17 cellular contexts compared by ENCODE assay signal in the genomic region with DNA sequence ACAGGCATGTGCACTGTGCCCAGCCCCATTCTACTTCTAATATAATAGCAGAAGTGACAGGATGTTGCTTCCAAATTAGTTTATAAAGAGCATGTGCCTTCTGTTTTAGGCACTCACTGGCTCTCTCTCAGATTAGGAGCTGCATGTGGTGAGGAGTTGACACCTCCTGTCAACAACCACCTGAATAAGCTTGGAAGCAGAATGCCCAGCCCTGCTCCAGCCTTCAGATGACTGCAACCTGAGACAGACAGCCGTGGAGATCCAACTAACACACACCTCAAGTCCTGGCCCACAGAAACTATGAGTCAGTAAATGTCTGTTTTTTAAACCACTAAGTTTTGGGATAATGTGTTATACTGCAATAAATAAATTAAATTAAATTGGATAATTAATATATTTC. TPM values are rescaled to one million over a fixed set of nuclear protein-coding genes. Genes with fewer than 3 reads are reported as not detected.
A peak's percentile ranks its signal among the peaks of the same experiment; 100 is the strongest.
DNase-seq lines count a peak whose midpoint lies in the region; ATAC-seq and TF ChIP-seq lines count a peak whose summit lies in the region.
"Had no signal": no experiment of that assay in that cellular context is flagged by ENCODE, and none has a peak within 500 bp of the region (broad histone marks: within the 10 kb centered on the region; RNA-seq: fewer than 3 reads in every experiment).

No MANE protein-coding gene starts in this region.

- no peak overlapping the region for H3K9ac ChIP-seq in GM23248

- H3K36me3 ChIP-seq in GM23248 (ENCODE audit: low read depth) (no peaks in the 10 kb centered on the region), Peyer's patch (no peaks in the 10 kb centered on the region)
- H3K36me3 ChIP-seq: ascending aorta, ovary had no signal

- H4K20me1 ChIP-seq in GM23248 (ENCODE audit: insufficient read depth): no peaks in the 10 kb centered on the region

- H3K4me2 ChIP-seq in GM23248 (ENCODE audit: unreplicated experiment): no peak overlapping the region

- H3K4me1 ChIP-seq in GM23248 (ENCODE audit: insufficient read depth): peaks cover 38% of the 10 kb centered on the region
- H3K4me1 ChIP-seq in Peyer's patch: peaks cover 0 to 23% (median 0%) of the 10 kb centered on the region in 4 donors

- TF ChIP-seq POLR2A in Peyer's patch (IDR thresholded peaks at IDR 0.05): no peak

- WGBS in GM23248 (ENCODE audit: low coverage in 1 of 2, low lambda C conversion rate in 2 of 2, missing lambda C conversion rate in 2 of 2), 2 experiments: 45 to 56% methylated on average over 1 of the region's 1 CpG

- ATAC-seq in GM21515 (IDR thresholded peaks at IDR 0.05; ENCODE audit: unreplicated experiment) (no peak), GM18502 (IDR thresholded peaks at IDR 0.05; ENCODE audit: poor library complexity, unreplicated experiment) (no peak)

- in situ Hi-C loops in GM23248 (cut with MboI): no loop called here

- H3K9me3 ChIP-seq in GM23248 (ENCODE audit: low read depth) (no peaks in the 10 kb centered on the region), Peyer's patch (no peaks in the 10 kb centered on the region)
- H3K9me3 ChIP-seq: ascending aorta, ovary had no signal

- H3K27me3 ChIP-seq in GM23248 (replicated peaks; ENCODE audit: insufficient read depth) (no peaks in the 10 kb centered on the region), Peyer's patch (no peaks in the 10 kb centered on the region)
- H3K27me3 ChIP-seq: ascending aorta, ovary had no signal

- DNase-seq in GM23248 (peak; percentile 31), M059J (ENCODE audit: low read depth) (peak; percentile 55), epithelial cell of prostate (ENCODE audit: low read depth, low spot score) (peak; percentile 93), kidney tubule cell (ENCODE audit: low spot score) (peak; percentile 92), HK-2 (ENCODE audit: unreplicated experiment) (no peak), Peyer's patch (no peak)
- DNase-seq: activated CD4-positive, alpha-beta T cell treated with anti-CD3 and anti-CD28 coated beads for 48 hours; cortex of kidney; KG1; NCI-H1105 treated with DMSO at 0.1 percent for 48 hours; OCI-M1; ovary; stimulated activated naive CD4-positive, alpha-beta T cell; trophoblast cell had no signal

- H3F3A ChIP-seq in GM23248 (ENCODE audit: insufficient read depth): peaks cover 30% of the 10 kb centered on the region

- H3K27ac ChIP-seq in GM23248: no peak overlapping the region
- H3K27ac ChIP-seq in epithelial cell of prostate: peak overlapping the region; percentile 89
- H3K27ac ChIP-seq in Peyer's patch: no peak overlapping the region
- H3K27ac ChIP-seq: ascending aorta, ovary had no signal

- peaks cover 60% of the 10 kb centered on the region for H3K79me2 ChIP-seq in GM23248 (ENCODE audit: insufficient read depth)

- H3K4me3 ChIP-seq in GM23248 (no peak overlapping the region), Peyer's patch (no peak overlapping the region)
- H3K4me3 ChIP-seq: ascending aorta, ovary had no signal

- H2AFZ ChIP-seq in GM23248: no peak overlapping the region

- no peak for TF ChIP-seq CTCF in Peyer's patch (IDR thresholded peaks at IDR 0.05)

- no peaks in the 10 kb centered on the region for H3K9me2 ChIP-seq in GM23248 (ENCODE audit: insufficient read depth)

RNA-seq across cellular contexts. Expression of gene PARD3, which starts 54.5 kb away (rescaled TPM):
- total RNA-seq in GM23248 (2014; rRNA removed; shearing (Covaris generic)): 21.2 and 30.9 TPM in 2 replicates
- polyA plus RNA-seq in GM23248 (2016; fragmentation: Nextera tagmentation; extraction: Ambion mirVana): 6.3 and 7.7 TPM in 2 replicates
- 17.0 and 19.2 TPM in 2 replicates for total RNA-seq in M059J (2014; rRNA removed; shearing (Covaris generic))
- 100 to 1,000 TPM in 1 of 4 donors, 10 to 100 TPM in 3; 39.2 to 124 (median 48.0) TPM for total RNA-seq in Peyer's patch

Comparison
In these comparisons a context has a peak if more than half of its experiments do, and no peak if none do; other contexts are left out.
1. DNase-seq: peak in GM23248 (single experiment), M059J (single experiment), epithelial cell of prostate (single experiment) and kidney tubule cell (single experiment); none in HK-2 (single experiment) and Peyer's patch (0 of 3).